Comparison of ENCODE assay signal across 1 cellular context in the genomic region with DNA sequence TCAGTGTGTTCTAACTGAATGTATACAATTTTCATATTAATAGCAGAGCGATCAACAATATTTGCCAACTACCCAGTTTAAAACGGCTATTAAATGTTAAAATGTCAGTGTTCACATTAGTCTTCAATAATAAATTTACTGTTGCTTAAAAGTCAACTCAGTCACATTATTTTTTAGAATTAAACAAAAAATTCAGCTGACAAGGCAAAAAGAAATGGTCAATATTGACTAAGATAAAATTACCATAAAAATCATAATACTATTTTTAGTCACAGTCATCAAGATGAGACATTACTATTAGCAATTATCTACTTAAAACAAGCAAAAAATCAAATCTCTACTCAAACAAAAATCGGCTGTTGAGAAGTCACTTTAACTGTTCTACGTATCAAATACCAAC.
TF ChIP-seq lines count a peak whose summit lies in the region.

No MANE protein-coding gene starts in this region.

TF ChIP-seq in H1, 55 proteins besides CTCF, POLR2A, EP300 and RAD21:
- no peak for TF ChIP-seq CBX5 (IDR thresholded peaks at IDR 0.05; ENCODE audit: low read depth, low read length)
- no peak for TF ChIP-seq SP2 (IDR thresholded peaks at IDR 0.05; ENCODE audit: low read length)
- no peak for TF ChIP-seq TCF12 (IDR thresholded peaks at IDR 0.05; ENCODE audit: low read depth, low read length)
- TF ChIP-seq MAFK (IDR thresholded peaks at IDR 0.05; ENCODE audit: low read depth, low read length): peak; percentile 55; the same call in 1 of the 2 replicates
- no peak for TF ChIP-seq BACH1 (IDR thresholded peaks at IDR 0.05; ENCODE audit: low read length)
- TF ChIP-seq KDM4A (IDR thresholded peaks at IDR 0.05; ENCODE audit: low read depth, low read length, severe bottlenecking): no peak
